ENCODE assay signal across 12 cellular contexts in the genomic region with DNA sequence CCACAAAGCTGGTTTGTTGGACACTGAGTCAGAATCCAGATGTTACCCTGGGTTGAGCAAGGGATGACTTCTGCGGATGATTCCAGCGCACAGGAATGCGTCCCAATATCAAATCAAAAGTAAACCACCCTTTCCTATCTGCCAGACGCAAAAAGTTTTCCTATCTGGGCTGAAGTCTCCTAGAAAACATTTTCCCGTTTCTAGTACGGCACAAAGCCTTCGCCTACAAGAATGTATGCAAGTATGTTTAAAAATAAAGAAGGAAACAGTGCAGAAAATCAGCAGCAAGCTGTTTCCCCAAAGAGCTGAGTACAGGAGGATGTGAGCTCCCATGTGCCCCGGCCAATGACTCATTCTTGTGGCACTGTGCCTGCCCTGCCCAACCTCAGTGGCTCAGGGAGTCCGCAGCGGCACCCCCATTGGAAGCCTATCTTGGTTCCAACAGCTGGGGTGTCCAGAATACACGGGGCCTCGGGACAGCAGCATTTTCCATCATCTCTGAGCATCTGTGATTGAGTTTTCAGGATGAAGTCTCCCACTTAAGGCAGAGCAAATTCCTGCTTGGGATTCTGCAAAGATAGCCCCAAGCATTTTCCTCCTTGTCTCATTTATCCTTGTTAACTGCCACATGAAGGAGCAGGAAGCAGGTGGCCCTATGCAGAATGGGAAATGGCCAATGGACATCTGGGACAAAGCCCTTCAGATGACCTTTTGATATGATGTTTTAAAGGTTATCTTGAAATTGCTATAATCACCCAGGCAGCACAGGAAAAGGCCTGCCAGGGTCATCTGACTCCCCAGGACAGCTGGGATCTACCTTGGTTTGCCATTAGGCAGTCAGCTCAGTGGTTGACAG. TPM values are rescaled to one million over a fixed set of nuclear protein-coding genes. Genes with fewer than 3 reads are reported as not detected.
DNase-seq lines count a peak whose midpoint lies in the region; ATAC-seq and TF ChIP-seq lines count a peak whose summit lies in the region.
"Had no signal": no experiment of that assay in that cellular context is flagged by ENCODE, and none has a peak within 500 bp of the region (broad histone marks: within the 10 kb centered on the region; RNA-seq: fewer than 3 reads in every experiment).

No MANE protein-coding gene starts in this region.

- peaks cover 14% of the 10 kb centered on the region in 2 donors for H3K4me1 Mint-ChIP-seq in natural killer cell treated with Interleukin-12 subunit alpha and Interleukin-12 subunit beta and Interleukin-15 and Interleukin-18, amount 100 ng/mL, for 72 hours (ENCODE audit: low read depth in 2 of 2)

- H3K27me3 Mint-ChIP-seq in natural killer cell treated with Interleukin-12 subunit alpha and Interleukin-12 subunit beta and Interleukin-15 and Interleukin-18, amount 100 ng/mL, for 72 hours = peaks cover 36 to 46% of the 10 kb centered on the region in 2 donors

- no peaks in the 10 kb centered on the region for H3K36me3 Mint-ChIP-seq in natural killer cell treated with Interleukin-12 subunit alpha and Interleukin-12 subunit beta and Interleukin-15 and Interleukin-18, amount 100 ng/mL, for 72 hours

- peak overlapping the region; percentile 80 for H3K27ac ChIP-seq in epithelial cell of prostate

- peak overlapping the region; percentile 41 for H3K4me3 ChIP-seq in AG10803 (ENCODE audit: low read length)

- no peak for TF ChIP-seq CTCF in AG10803 (conservative IDR thresholded peaks at IDR 0.05; ENCODE audit: low read length)

- DNase-seq in AG10803 (ENCODE audit: low read depth) (peak; percentile 66), MV-4-11 (lab: John Stamatoyannopoulos, UW) (peak; percentile 71), epithelial cell of prostate (ENCODE audit: low read depth, low spot score) (no peak), DMS53 (lab: John Stamatoyannopoulos, UW) (no peak)
- DNase-seq in natural killer cell treated with Interleukin-12 subunit alpha and Interleukin-12 subunit beta and Interleukin-15 and Interleukin-18, amount 100 ng/mL, for 72 hours (ENCODE audit: low spot score) = peak; percentile 38
- DNase-seq in activated CD8-positive, alpha-beta memory T cell treated with anti-CD3 and anti-CD28 coated beads, Interleukin-2, amount 50 U/mL, for 48 hours = no peak

- H3K4me3 Mint-ChIP-seq in natural killer cell treated with Interleukin-12 subunit alpha and Interleukin-12 subunit beta and Interleukin-15 and Interleukin-18, amount 100 ng/mL, for 72 hours = no peak overlapping the region
- H3K4me3 Mint-ChIP-seq: nephron had no signal

- H3K9me3 Mint-ChIP-seq in natural killer cell treated with Interleukin-12 subunit alpha and Interleukin-12 subunit beta and Interleukin-15 and Interleukin-18, amount 100 ng/mL, for 72 hours = no peaks in the 10 kb centered on the region
- H3K9me3 Mint-ChIP-seq: nephron had no signal

- ATAC-seq in natural killer cell treated with Interleukin-12 subunit alpha and Interleukin-12 subunit beta and Interleukin-15 and Interleukin-18, amount 100 ng/mL, for 72 hours = no peak
- ATAC-seq in HG02642 (IDR thresholded peaks at IDR 0.05; ENCODE audit: poor library complexity, unreplicated experiment) (no peak), HG02840 (IDR thresholded peaks at IDR 0.05; ENCODE audit: low FRiP score, unreplicated experiment) (no peak)
- ATAC-seq: Panc1 had no signal

- no peak overlapping the region for H3K27ac Mint-ChIP-seq in natural killer cell treated with Interleukin-12 subunit alpha and Interleukin-12 subunit beta and Interleukin-15 and Interleukin-18, amount 100 ng/mL, for 72 hours
- H3K27ac Mint-ChIP-seq: nephron had no signal

RNA-seq across cellular contexts. Expression of gene KCNJ5, which starts 17.5 kb away (rescaled TPM):
- not detected for total RNA-seq in natural killer cell treated with Interleukin-12 subunit alpha and Interleukin-12 subunit beta and Interleukin-15 and Interleukin-18, amount 100 ng/mL, for 72 hours
- total RNA-seq: G401 had no signal

RNA-seq across cellular contexts. Expression of gene TP53AIP1, which starts 34.1 kb away (rescaled TPM):
- total RNA-seq in natural killer cell treated with Interleukin-12 subunit alpha and Interleukin-12 subunit beta and Interleukin-15 and Interleukin-18, amount 100 ng/mL, for 72 hours = not detected
- total RNA-seq: G401 had no signal

RNA-seq across cellular contexts. Expression of gene KCNJ1, which starts 41.5 kb away (rescaled TPM):
- not detected for total RNA-seq in natural killer cell treated with Interleukin-12 subunit alpha and Interleukin-12 subunit beta and Interleukin-15 and Interleukin-18, amount 100 ng/mL, for 72 hours
- total RNA-seq: G401, temporal lobe had no signal

Comparison
In these comparisons a context has a peak if more than half of its experiments do, and no peak if none do; other contexts are left out.
1. DNase-seq: peak in AG10803 (single experiment), MV-4-11 (single experiment) and natural killer cell treated with Interleukin-12 subunit alpha and Interleukin-12 subunit beta and Interleukin-15 and Interleukin-18, amount 100 ng/mL, for 72 hours (single experiment); none in epithelial cell of prostate (single experiment), DMS53 (single experiment) and activated CD8-positive, alpha-beta memory T cell treated with anti-CD3 and anti-CD28 coated beads, Interleukin-2, amount 50 U/mL, for 48 hours (single experiment).